Comparison of ENCODE assay signal across 21 cellular contexts in the genomic region with DNA sequence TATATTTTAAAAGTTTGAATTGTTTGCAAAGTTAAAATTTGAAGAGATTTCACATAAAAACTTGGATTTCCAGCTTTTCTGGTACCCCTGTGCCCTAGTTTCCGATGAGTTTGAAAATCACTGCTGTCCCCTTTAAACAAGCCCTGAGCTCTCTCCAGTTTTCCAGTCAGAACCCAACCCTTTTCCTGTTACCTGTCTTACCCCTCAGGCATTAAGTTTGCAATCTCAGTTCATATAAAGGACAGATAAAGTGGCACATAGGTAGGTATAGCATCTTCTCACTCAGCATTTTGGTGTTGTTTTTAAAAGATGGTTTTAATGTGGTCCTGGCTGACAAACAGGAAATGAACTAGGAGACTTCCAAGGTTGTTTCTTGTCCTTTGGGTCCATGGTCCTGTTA.
DNase-seq lines count a peak whose midpoint lies in the region; ATAC-seq and TF ChIP-seq lines count a peak whose summit lies in the region.
"Had no signal": no experiment of that assay in that cellular context is flagged by ENCODE, and none has a peak within 500 bp of the region (broad histone marks: within the 10 kb centered on the region; RNA-seq: fewer than 3 reads in every experiment).

No MANE protein-coding gene starts in this region.

- H2AFZ ChIP-seq in PC-3 (ENCODE audit: low read length): no peak overlapping the region

- peak overlapping the region; percentile 70 for H3K9ac ChIP-seq in PC-3 (ENCODE audit: low read length)

- no peak for TF ChIP-seq EP300 in stomach (IDR thresholded peaks at IDR 0.05)

- POLR2A ChIA-PET in PC-3 (lab: Charles Lee; ENCODE audit: unreplicated experiment): interaction anchor here (0.6 kb wide), 1 partner anchor 8 kb away, joined by 5 read pairs; no protein-coding TSS in a partner anchor

- H3K79me2 ChIP-seq in PC-3 (ENCODE audit: low read length): peaks cover 9% of the 10 kb centered on the region

- TF ChIP-seq CTCF in PC-3 (conservative IDR thresholded peaks at IDR 0.05; ENCODE audit: low read depth, low read length): no peak
- no peak for TF ChIP-seq CTCF in breast epithelium (IDR thresholded peaks at IDR 0.05)
- no peak for TF ChIP-seq CTCF in left lung (IDR thresholded peaks at IDR 0.05)
- no peak for TF ChIP-seq CTCF in stomach (IDR thresholded peaks at IDR 0.05)

- H3K27me3 ChIP-seq in PC-3 (ENCODE audit: low read length) (no peaks in the 10 kb centered on the region), breast epithelium (no peaks in the 10 kb centered on the region), left lung (no peaks in the 10 kb centered on the region), stomach (no peaks in the 10 kb centered on the region)
- H3K27me3 ChIP-seq in effector memory CD4-positive, alpha-beta T cell (replicated peaks; ENCODE audit: control insufficient read depth, insufficient read depth, low read length, poor library complexity, severe bottlenecking): no peaks in the 10 kb centered on the region
- H3K27me3 ChIP-seq: SJSA1, testis had no signal

- H3K27ac ChIP-seq in PC-3 (ENCODE audit: low read length) (peak overlapping the region; percentile 95), breast epithelium (peak overlapping the region; percentile 13 to 21), left lung (peak overlapping the region in 1 of 2 donors; percentile 22), stomach (peak overlapping the region in 3 of 5 donors; percentile 31 to 57 (median 35))
- no peak overlapping the region for H3K27ac ChIP-seq in effector memory CD4-positive, alpha-beta T cell (ENCODE audit: insufficient read depth, low read length, poor library complexity, severe bottlenecking)
- H3K27ac ChIP-seq: testis had no signal

- BruUV-seq in PC-3 (replicated peaks; lab: Mats Ljungman, UMichigan): no TSS peak

- H3K4me1 ChIP-seq in PC-3 (ENCODE audit: insufficient read depth, low read length): peaks cover 56% of the 10 kb centered on the region
- H3K4me1 ChIP-seq in breast epithelium: no peaks in the 10 kb centered on the region
- no peaks in the 10 kb centered on the region for H3K4me1 ChIP-seq in left lung
- H3K4me1 ChIP-seq in stomach: peaks cover 6 to 35% (median 24%) of the 10 kb centered on the region in 4 donors
- H3K4me1 ChIP-seq in effector memory CD4-positive, alpha-beta T cell (ENCODE audit: control insufficient read depth, insufficient read depth, low read length, poor library complexity, severe bottlenecking): no peaks in the 10 kb centered on the region
- H3K4me1 ChIP-seq: testis had no signal

- TF ChIP-seq POLR2A in breast epithelium (IDR thresholded peaks at IDR 0.05) (no peak), stomach (IDR thresholded peaks at IDR 0.05) (no peak)

- DNase-seq in PC-3 (peak; percentile 75), breast epithelium (ENCODE audit: low spot score in 2 of 2) (no peak), left lung (no peak), stomach (no peak), HUDEP-2 (lab: John Stamatoyannopoulos, UW; ENCODE audit: unreplicated experiment in 76 of 76) (no peak)
- DNase-seq in effector memory CD4-positive, alpha-beta T cell: no peak
- DNase-seq: amniotic stem cell; CD8-positive, alpha-beta memory T cell; DMS53; effector CD8-positive, alpha-beta T cell; Karpas-422; NCI-H1930; NCI-H2227 treated with DMSO at 0.1 percent for 48 hours; NCI-H774; nucleus accumbens; OCI-M1; right cardiac atrium; T-helper 2 cell; testis had no signal

- no peaks in the 10 kb centered on the region for H4K20me1 ChIP-seq in PC-3 (ENCODE audit: low read length)

- peak overlapping the region; percentile 54 for H3K4me2 ChIP-seq in PC-3 (ENCODE audit: low read length)

- H3K9me2 ChIP-seq in PC-3 (replicated peaks; ENCODE audit: low read length): no peaks in the 10 kb centered on the region

- CTCF ChIA-PET in PC-3 (lab: Charles Lee): no interaction called here

- intact Hi-C loops in PC-3 (cut with micrococcal nuclease): no loop called here
- intact Hi-C loops in breast epithelium (cut with DNase I; ENCODE audit: low total_unique reads): no loop called here
- intact Hi-C loops in left lung (cut with DNase I): no loop called here
- intact Hi-C loops in stomach (cut with DNase I; ENCODE audit: low total_unique reads): no loop called here

- ATAC-seq in PC-3 (peak; percentile 37), left lung (peak; percentile 23), HG02840 (IDR thresholded peaks at IDR 0.05; ENCODE audit: low FRiP score, unreplicated experiment) (no peak)
- ATAC-seq: right cardiac atrium had no signal

- peaks cover 10% of the 10 kb centered on the region for H3F3A ChIP-seq in PC-3 (ENCODE audit: low read length, unreplicated experiment)

- H3K36me3 ChIP-seq in PC-3 (ENCODE audit: low read depth, low read length) (no peaks in the 10 kb centered on the region), breast epithelium (no peaks in the 10 kb centered on the region), left lung (no peaks in the 10 kb centered on the region), stomach (no peaks in the 10 kb centered on the region)
- H3K36me3 ChIP-seq in effector memory CD4-positive, alpha-beta T cell (ENCODE audit: control insufficient read depth, insufficient read depth, low read length): no peaks in the 10 kb centered on the region
- H3K36me3 ChIP-seq: SJSA1 had no signal

- H3K9me3 ChIP-seq in PC-3 (ENCODE audit: low read length) (no peaks in the 10 kb centered on the region), breast epithelium (no peaks in the 10 kb centered on the region), left lung (no peaks in the 10 kb centered on the region), stomach (no peaks in the 10 kb centered on the region)
- H3K9me3 ChIP-seq in effector memory CD4-positive, alpha-beta T cell (ENCODE audit: control insufficient read depth, low read length): no peaks in the 10 kb centered on the region
- H3K9me3 ChIP-seq: SJSA1, testis had no signal

- H3K4me3 ChIP-seq in PC-3 (ENCODE audit: low read length): no peak overlapping the region
- no peak overlapping the region for H3K4me3 ChIP-seq in breast epithelium
- H3K4me3 ChIP-seq in left lung: no peak overlapping the region
- H3K4me3 ChIP-seq in stomach: no peak overlapping the region
- no peak overlapping the region for H3K4me3 ChIP-seq in effector memory CD4-positive, alpha-beta T cell (ENCODE audit: insufficient read depth, low read depth, low read length, poor library complexity, severe bottlenecking)
- H3K4me3 ChIP-seq: SJSA1, testis had no signal

- 86 to 97% (median 92%) methylated on average over 1 of the region's 1 CpG for WGBS in stomach, 5 donors
